9 cellular contexts compared by ENCODE assay signal in the genomic region with DNA sequence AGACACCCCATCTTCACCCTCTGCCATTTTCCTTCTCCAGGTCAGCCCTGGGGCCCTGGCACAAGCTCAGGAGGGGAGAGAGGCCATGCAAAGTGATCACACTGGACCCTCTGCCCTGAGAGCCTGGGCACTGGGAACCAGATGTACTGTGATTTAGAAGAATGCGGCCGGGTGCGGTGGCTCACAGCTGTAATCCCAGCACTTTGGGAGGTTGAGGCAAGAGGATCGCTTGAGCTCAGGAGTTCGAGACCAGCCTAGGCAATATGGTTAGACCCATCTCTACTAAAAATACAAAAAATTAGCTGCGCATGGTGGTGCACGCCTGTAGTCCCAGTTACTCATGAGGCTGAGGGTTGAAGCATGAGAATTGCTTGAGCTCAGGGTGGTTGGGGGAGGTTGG. TPM values are rescaled to one million over a fixed set of nuclear protein-coding genes. Genes with fewer than 3 reads are reported as not detected.
"Had no signal": no experiment of that assay in that cellular context is flagged by ENCODE, and none has a peak within 500 bp of the region (broad histone marks: within the 10 kb centered on the region; RNA-seq: fewer than 3 reads in every experiment).

No MANE protein-coding gene starts in this region.

RNA-seq across cellular contexts. Expression of gene SPDYE2B, which starts 2.3 kb away (rescaled TPM):
- total RNA-seq: activated CD4-positive, alpha-beta T cell treated with anti-CD3 and anti-CD28 coated beads, Interleukin-2, amount 10 ng/mL, durations not matched to agents 7 days and 5 days; activated CD8-positive, alpha-beta memory T cell treated with anti-CD3 and anti-CD28 coated beads, Interleukin-2, amount 10 ng/mL, durations not matched to agents 7 days and 5 days; activated T-helper 2 cell treated with anti-CD3 and anti-CD28 coated beads, Interferon-gamma antibody, Interleukin-2, Interleukin-4, amounts not matched to agents 10 μg/mL and 5 μg/mL and 100 μg/mL, durations not matched to agents 14 hours and 24 hours and 36 hours; MCF 10A; OCI-LY7; PC-9; SJSA1 had no signal
- polyA plus RNA-seq: IgD-negative memory B cell, SK-N-SH had no signal
